Comparison of ENCODE assay signal across 19 cellular contexts in genomic region chr11:403761-404431, GRCh38. TPM values are rescaled to one million over a fixed set of nuclear protein-coding genes. Genes with fewer than 3 reads are reported as not detected.
"Had no signal": no experiment of that assay in that cellular context is flagged by ENCODE, and none has a peak within 500 bp of the region (broad histone marks: within the 10 kb centered on the region; RNA-seq: fewer than 3 reads in every experiment).

No MANE protein-coding gene starts in this region.

- H3K9me3 Mint-ChIP-seq: activated naive CD4-positive, alpha-beta T cell treated with anti-CD3 and anti-CD28 coated beads, Interleukin-2, amount 50 U/mL, for 24 hours; activated T-helper 2 cell treated with anti-CD3 and anti-CD28 coated beads, Interferon-gamma antibody, Interleukin-2, Interleukin-4, amounts not matched to agents 10 μg/mL and 5 μg/mL and 100 μg/mL, durations not matched to agents 14 hours and 24 hours and 36 hours; T-helper 2 cell treated with Interferon-gamma antibody and Interleukin-4, amounts not matched to agents 5 μg/mL and 100 μg/mL, for 36 hours had no signal

- DNase-seq: activated T-cell treated with anti-CD3 and anti-CD28 coated beads for 4 hours; amniotic stem cell; colonic mucosa; esophagus squamous epithelium; kidney glomerular epithelial cell; midbrain; stimulated activated CD4-positive, alpha-beta T cell treated with anti-CD3 and anti-CD28 coated beads, Interleukin-15, amount 100 ng/mL, for 24 hours; stimulated activated CD4-positive, alpha-beta T cell treated with anti-CD3 and anti-CD28 coated beads, Interleukin-4, amount 100 ng/mL, for 1 hour; stimulated activated naive CD4-positive, alpha-beta T cell treated with Interleukin-2 at 50 U/mL for 16 hours; substantia nigra; uterus had no signal

- H3K36me3 Mint-ChIP-seq: activated naive CD4-positive, alpha-beta T cell treated with anti-CD3 and anti-CD28 coated beads, Interleukin-2, amount 50 U/mL, for 24 hours had no signal

- H3K9me3 ChIP-seq: colonic mucosa, esophagus squamous epithelium, neutrophil, tibial nerve, uterus had no signal

- H3K27ac Mint-ChIP-seq: activated naive CD4-positive, alpha-beta T cell treated with anti-CD3 and anti-CD28 coated beads, Interleukin-2, amount 50 U/mL, for 24 hours; activated T-helper 2 cell treated with anti-CD3 and anti-CD28 coated beads, Interferon-gamma antibody, Interleukin-2, Interleukin-4, amounts not matched to agents 10 μg/mL and 5 μg/mL and 100 μg/mL, durations not matched to agents 14 hours and 24 hours and 36 hours; T-helper 2 cell treated with Interferon-gamma antibody and Interleukin-4, amounts not matched to agents 5 μg/mL and 100 μg/mL, for 36 hours had no signal

- H3K27ac ChIP-seq: colonic mucosa, neutrophil, tibial nerve, uterus had no signal

- H3K4me3 ChIP-seq: colonic mucosa, esophagus squamous epithelium, lung, tibial nerve, uterus had no signal

- H3K27me3 ChIP-seq: colonic mucosa had no signal

- H3K27me3 Mint-ChIP-seq: activated naive CD4-positive, alpha-beta T cell treated with anti-CD3 and anti-CD28 coated beads, Interleukin-2, amount 50 U/mL, for 24 hours had no signal

- H3K4me3 Mint-ChIP-seq: activated naive CD4-positive, alpha-beta T cell treated with anti-CD3 and anti-CD28 coated beads, Interleukin-2, amount 50 U/mL, for 24 hours; T-helper 2 cell treated with Interferon-gamma antibody and Interleukin-4, amounts not matched to agents 5 μg/mL and 100 μg/mL, for 36 hours had no signal

- H3K36me3 ChIP-seq: colonic mucosa, neutrophil, tibial nerve, uterus had no signal

RNA-seq across cellular contexts. Expression of gene PKP3, which starts 9.9 kb away (rescaled TPM):
- total RNA-seq: activated T-helper 2 cell treated with anti-CD3 and anti-CD28 coated beads, Interferon-gamma antibody, Interleukin-2, Interleukin-4, amounts not matched to agents 10 μg/mL and 5 μg/mL and 100 μg/mL, durations not matched to agents 14 hours and 24 hours and 36 hours had no signal

RNA-seq across cellular contexts. Expression of gene ANO9, which starts 37.9 kb away (rescaled TPM):
- total RNA-seq: fibroblast of villous mesenchyme, skeletal muscle tissue had no signal
